In the genomic region with DNA sequence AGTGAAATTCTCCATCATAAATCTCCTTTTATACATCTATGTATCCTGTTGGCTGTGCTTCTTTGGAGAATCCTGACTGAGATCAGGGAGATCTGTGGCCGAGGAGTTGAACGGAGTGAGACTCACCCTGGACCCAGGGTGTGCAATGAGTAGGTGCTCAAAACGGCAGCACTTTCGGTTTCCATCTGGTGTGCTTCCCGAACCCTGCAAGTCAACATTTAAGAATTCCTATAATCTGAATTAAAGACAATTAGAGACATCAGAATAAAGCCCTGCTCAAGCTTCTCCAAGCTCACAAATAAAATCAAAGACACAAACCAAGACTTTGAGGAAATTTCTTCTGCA, we compare ENCODE assay signal across 24 cellular contexts. TPM values are rescaled to one million over a fixed set of nuclear protein-coding genes. Genes with fewer than 3 reads are reported as not detected.
DNase-seq lines count a peak whose midpoint lies in the region; ATAC-seq and TF ChIP-seq lines count a peak whose summit lies in the region.
"Had no signal": no experiment of that assay in that cellular context is flagged by ENCODE, and none has a peak within 500 bp of the region (broad histone marks: within the 10 kb centered on the region; RNA-seq: fewer than 3 reads in every experiment).

No MANE protein-coding gene starts in this region.

- H3K27me3 Mint-ChIP-seq in progenitor cell of endocrine pancreas = no peaks in the 10 kb centered on the region
- H3K27me3 Mint-ChIP-seq: natural killer cell treated with Interleukin-12 subunit alpha and Interleukin-12 subunit beta and Interleukin-15 and Interleukin-18, amount 100 ng/mL, for 72 hours had no signal

- POLR2A ChIA-PET in AG04450 (lab: Yijun Ruan, JAX) = interaction anchor here (0.7 kb wide), 2 partner anchors 74 to 124 kb away, joined by 5 to 8 read pairs; no protein-coding TSS in a partner anchor

- no peak for ATAC-seq in GM18868 (IDR thresholded peaks at IDR 0.05; ENCODE audit: unreplicated experiment)
- ATAC-seq: CD8-positive, alpha-beta T cell; natural killer cell treated with Interleukin-12 subunit alpha and Interleukin-12 subunit beta and Interleukin-15 and Interleukin-18, amount 100 ng/mL, for 72 hours had no signal

- peak overlapping the region; percentile 13 for H3K9ac ChIP-seq in NT2/D1 (ENCODE audit: insufficient read length, low read depth)

- peaks cover 3% of the 10 kb centered on the region for H3K4me1 Mint-ChIP-seq in progenitor cell of endocrine pancreas (ENCODE audit: low read depth)

- DNase-seq in AG04450 (ENCODE audit: low read depth, low spot score) (no peak), NT2/D1 (ENCODE audit: low read depth, low spot score) (no peak), fibroblast of mammary gland (ENCODE audit: low read depth) (peak; percentile 64), progenitor cell of endocrine pancreas (ENCODE audit: low spot score, unreplicated experiment) (no peak), SHP77 (lab: John Stamatoyannopoulos, UW) (no peak), SJCRH30 (no peak)
- DNase-seq in activated CD4-positive, CD25-positive, alpha-beta regulatory T cell treated with anti-CD3 and anti-CD28 coated beads, Interleukin-2, amount 50 U/mL, for 72 hours = no peak
- DNase-seq: activated CD4-positive, alpha-beta T cell treated with anti-CD3 and anti-CD28 coated beads, Interleukin-2, amount 50 U/mL, for 4 hours; activated gamma-delta T cell treated with Interleukin-2 at 50 U/mL for 16 hours; CD8-positive, alpha-beta T cell; cerebellar nuclear complex; DMS79; effector memory CD4-positive, alpha-beta T cell; islet precursor cell; mesendoderm; NCI-H187 treated with DMSO at 0.1 percent for 48 hours; NCI-H446 treated with DMSO at 0.1 percent for 48 hours; posterior cingulate gyrus; stimulated activated CD4-positive, alpha-beta T cell treated with anti-CD3 and anti-CD28 coated beads, Interleukin-4, amount 100 ng/mL, for 24 hours had no signal

- CTCF ChIA-PET in AG04450 (lab: Charles Lee) = interaction anchor here (1.0 kb wide), 1 partner anchor 9 kb away, joined by 3 read pairs; no protein-coding TSS in a partner anchor

- H3K27ac Mint-ChIP-seq in progenitor cell of endocrine pancreas = peak overlapping the region; percentile 77
- H3K27ac Mint-ChIP-seq: CD8-positive, alpha-beta T cell; natural killer cell treated with Interleukin-12 subunit alpha and Interleukin-12 subunit beta and Interleukin-15 and Interleukin-18, amount 100 ng/mL, for 72 hours had no signal

- peaks cover 18% of the 10 kb centered on the region for H3K36me3 Mint-ChIP-seq in progenitor cell of endocrine pancreas (ENCODE audit: insufficient read depth)
- H3K36me3 Mint-ChIP-seq: natural killer cell treated with Interleukin-12 subunit alpha and Interleukin-12 subunit beta and Interleukin-15 and Interleukin-18, amount 100 ng/mL, for 72 hours had no signal

- peaks cover 19% of the 10 kb centered on the region for H3K4me1 ChIP-seq in NT2/D1 (ENCODE audit: insufficient read depth, insufficient read length)
- H3K4me1 ChIP-seq in SJCRH30 = no peaks in the 10 kb centered on the region

- no peaks in the 10 kb centered on the region for H3K9me3 Mint-ChIP-seq in progenitor cell of endocrine pancreas (ENCODE audit: low read depth)
- H3K9me3 Mint-ChIP-seq: CD8-positive, alpha-beta T cell; natural killer cell treated with Interleukin-12 subunit alpha and Interleukin-12 subunit beta and Interleukin-15 and Interleukin-18, amount 100 ng/mL, for 72 hours had no signal

- no peak overlapping the region for H3K4me3 Mint-ChIP-seq in progenitor cell of endocrine pancreas (ENCODE audit: low read depth)
- H3K4me3 Mint-ChIP-seq: CD8-positive, alpha-beta T cell; natural killer cell treated with Interleukin-12 subunit alpha and Interleukin-12 subunit beta and Interleukin-15 and Interleukin-18, amount 100 ng/mL, for 72 hours had no signal

- no peak for TF ChIP-seq CTCF in AG04450 (IDR thresholded peaks at IDR 0.05; ENCODE audit: low read depth, low read length)
- no peak for TF ChIP-seq CTCF in fibroblast of mammary gland (conservative IDR thresholded peaks at IDR 0.05; ENCODE audit: control insufficient read depth, insufficient read depth, low read depth, low read length)
- TF ChIP-seq CTCF in progenitor cell of endocrine pancreas (IDR thresholded peaks at IDR 0.05; ENCODE audit: unreplicated experiment) = no peak

- H3K9me3 ChIP-seq in AG04450 (ENCODE audit: control insufficient read depth, insufficient read depth, low read length) = peaks cover 15% of the 10 kb centered on the region; the same call in 1 of the 2 replicates
- H3K9me3 ChIP-seq in NT2/D1 (ENCODE audit: insufficient read depth, low read length) = no peaks in the 10 kb centered on the region
- no peaks in the 10 kb centered on the region for H3K9me3 ChIP-seq in SJCRH30 (replicated peaks)

- H3K27ac ChIP-seq in AG04450 (ENCODE audit: low read depth, low read length) (peak overlapping the region; percentile 21), SJCRH30 (no peak overlapping the region)

- H3K4me3 ChIP-seq in AG04450 (ENCODE audit: low read depth, low read length) = no peak overlapping the region
- no peak overlapping the region for H3K4me3 ChIP-seq in NT2/D1 (ENCODE audit: insufficient read length, low read depth)
- H3K4me3 ChIP-seq in fibroblast of mammary gland (ENCODE audit: control insufficient read depth, low read depth, low read length) = no peak overlapping the region
- H3K4me3 ChIP-seq in SJCRH30 = no peak overlapping the region
- H3K4me3 ChIP-seq: hepatocyte, K562, smooth muscle cell had no signal

- H3K27me3 ChIP-seq in AG04450 (ENCODE audit: control insufficient read depth, insufficient read depth, low read length) (no peaks in the 10 kb centered on the region), NT2/D1 (ENCODE audit: insufficient read depth, insufficient read length) (no peaks in the 10 kb centered on the region), SJCRH30 (no peaks in the 10 kb centered on the region)
- H3K27me3 ChIP-seq: hepatocyte had no signal

- H3K36me3 ChIP-seq in NT2/D1 (ENCODE audit: insufficient read depth, insufficient read length, low read length) (peaks cover 17% of the 10 kb centered on the region), SJCRH30 (no peaks in the 10 kb centered on the region)

RNA-seq across cellular contexts. Expression of a gene that starts 29.9 kb away (rescaled TPM):
- 97.4 and 110 TPM in 2 replicates for polyA plus RNA-seq in AG04450 (2011; rRNA removed)
- polyA minus RNA-seq in AG04450 (2011; rRNA and poly(A)+ RNA removed) = 114 and 135 TPM in 2 replicates
- 65.4 and 68.6 TPM in 2 replicates for total RNA-seq in progenitor cell of endocrine pancreas
- 18.1 and 19.3 TPM in 2 replicates for total RNA-seq in SJCRH30 (2014; rRNA removed; shearing (Covaris generic))
